25 cellular contexts compared by ENCODE assay signal in the genomic region with DNA sequence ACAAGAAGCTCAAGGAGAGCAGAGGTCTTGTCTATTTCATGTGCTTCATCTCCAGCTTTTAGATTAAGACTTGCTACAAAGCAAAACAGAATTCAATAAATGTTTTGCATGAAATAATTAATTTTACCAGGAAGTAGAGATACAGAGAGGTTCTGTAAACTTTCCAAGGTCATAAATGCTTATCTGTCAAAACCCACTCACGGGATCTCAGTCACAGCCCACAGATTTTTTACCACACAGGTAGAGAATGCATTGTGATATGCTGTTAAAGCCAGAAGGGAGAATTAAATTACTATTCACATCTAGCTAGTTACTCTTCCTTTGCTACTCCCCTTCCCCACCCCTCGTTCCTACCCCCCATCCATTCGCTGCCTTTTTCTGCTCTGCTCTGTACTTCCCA.
"Had no signal": no experiment of that assay in that cellular context is flagged by ENCODE, and none has a peak within 500 bp of the region (broad histone marks: within the 10 kb centered on the region; RNA-seq: fewer than 3 reads in every experiment).

No MANE protein-coding gene starts in this region.

- DNase-seq: head of caudate nucleus; hippocampal formation; kidney glomerular epithelial cell; left cardiac atrium; lower lobe of right lung; mammary epithelial cell; mesenchymal stem cell; naive B cell; natural killer cell; nephron progenitor cell; nucleus accumbens; right lobe of liver; stimulated activated CD4-positive, alpha-beta T cell treated with anti-CD3 and anti-CD28 coated beads, Interleukin-12 subunit alpha, Interleukin-12 subunit beta, amount 100 ng/mL, for 4 hours; stimulated activated CD4-positive, alpha-beta T cell treated with anti-CD3 and anti-CD28 coated beads, Interleukin-15, amount 100 ng/mL, for 24 hours; stimulated activated CD4-positive, alpha-beta T cell treated with anti-CD3 and anti-CD28 coated beads, Interleukin-2, amount 100 ng/mL, for 24 hours; stimulated activated CD4-positive, alpha-beta T cell treated with anti-CD3 and anti-CD28 coated beads, Interleukin-4, amount 100 ng/mL, for 24 hours; stimulated activated naive CD4-positive, alpha-beta T cell; transverse colon; upper lobe of left lung had no signal

- H3K9ac ChIP-seq: neural progenitor cell, parathyroid adenoma had no signal

- H3K4me3 ChIP-seq: lower lobe of right lung, neural progenitor cell, right atrium auricular region, right lobe of liver, skin epidermis, transverse colon, upper lobe of left lung had no signal

- ATAC-seq: left cardiac atrium; natural killer cell; stimulated activated effector memory CD8-positive, alpha-beta T cell treated with anti-CD3 and anti-CD28 coated beads, Interleukin-12 subunit alpha, Interleukin-12 subunit beta, amount 100 ng/mL, for 72 hours had no signal

- H3K9me3 ChIP-seq: lower lobe of right lung, right atrium auricular region, right lobe of liver, transverse colon, upper lobe of left lung had no signal

- H3K27ac ChIP-seq: lower lobe of right lung, neural progenitor cell, parathyroid adenoma, right atrium auricular region, right lobe of liver, skin epidermis, transverse colon, upper lobe of left lung had no signal

- FAIRE-seq: keratinocyte had no signal

- H3K27me3 ChIP-seq: neural progenitor cell, right atrium auricular region, right lobe of liver, transverse colon, upper lobe of left lung had no signal

- H3K4me2 ChIP-seq: neural progenitor cell had no signal

- H3K79me2 ChIP-seq: parathyroid adenoma had no signal

- H2AFZ ChIP-seq: neural progenitor cell, parathyroid adenoma had no signal

- H3K4me1 ChIP-seq: lower lobe of right lung, neural progenitor cell, parathyroid adenoma, right atrium auricular region, right lobe of liver, transverse colon had no signal

- H3K36me3 ChIP-seq: lower lobe of right lung, neural progenitor cell, right atrium auricular region, right lobe of liver, transverse colon, upper lobe of left lung had no signal
